Comparison of ENCODE assay signal across 34 cellular contexts in genomic region chr1:158691907-158692306, GRCh38. TPM values are rescaled to one million over a fixed set of nuclear protein-coding genes. Genes with fewer than 3 reads are reported as not detected.
"Had no signal": no experiment of that assay in that cellular context is flagged by ENCODE, and none has a peak within 500 bp of the region (broad histone marks: within the 10 kb centered on the region; RNA-seq: fewer than 3 reads in every experiment).

No MANE protein-coding gene starts in this region.

- FAIRE-seq: bronchial epithelial cell had no signal

- H3K27ac ChIP-seq: ascending aorta, cardiac muscle cell, VCaP had no signal

- H3K36me3 ChIP-seq: ascending aorta, cardiac muscle cell had no signal

- H3K4me3 ChIP-seq: ascending aorta, cardiac muscle cell had no signal

- DNase-seq: activated B cell treated with CpG ODN at 0.5 μM for 24 hours; activated CD4-positive, alpha-beta memory T cell treated with anti-CD3 and anti-CD28 coated beads for 36 hours; activated CD4-positive, alpha-beta T cell treated with anti-CD3 and anti-CD28 coated beads for 4 hours; activated CD4-positive, alpha-beta T cell treated with anti-CD3 and anti-CD28 coated beads, Interleukin-2, amount 10 ng/mL, durations not matched to agents 24 days and 14 days; activated CD4-positive, alpha-beta T cell treated with anti-CD3 and anti-CD28 coated beads, Interleukin-2, amount 50 U/mL, for 1 hour; activated CD4-positive, alpha-beta T cell treated with anti-CD3 and anti-CD28 coated beads, Interleukin-2, amount 50 U/mL, for 4 hours; activated CD4-positive, CD25-positive, alpha-beta regulatory T cell treated with anti-CD3 and anti-CD28 coated beads, Interleukin-2, amount 50 U/mL, for 72 hours; activated CD8-positive, alpha-beta memory T cell treated with anti-CD3 and anti-CD28 coated beads, Interleukin-2, amount 50 U/mL, for 4 hours; activated CD8-positive, alpha-beta T cell treated with anti-CD3 and anti-CD28 coated beads for 36 hours; activated gamma-delta T cell; activated naive CD4-positive, alpha-beta T cell treated with anti-CD3 and anti-CD28 coated beads, Interleukin-2, amount 10 ng/mL, durations not matched to agents 7 days and 5 days; activated naive CD4-positive, alpha-beta T cell treated with Interleukin-2 at 50 U/mL for 16 hours; activated naive CD8-positive, alpha-beta T cell treated with anti-CD3 and anti-CD28 coated beads, Interleukin-2, amount 10 ng/mL, durations not matched to agents 7 days and 5 days; activated naive CD8-positive, alpha-beta T cell treated with anti-CD3 and anti-CD28 coated beads, Interleukin-2, amount 50 U/mL, for 24 hours; activated T-cell treated with anti-CD3 and anti-CD28 coated beads for 4 hours; activated T-cell treated with anti-CD3 and anti-CD28 coated beads, Interleukin-2, amount 50 U/mL, for 1 hour; activated T-cell treated with anti-CD3 and anti-CD28 coated beads, Interleukin-2, amount 50 U/mL, for 4 hours; activated T-cell treated with anti-CD3 and anti-CD28 coated beads, Interleukin-2, amount 50 U/mL, for 72 hours; amygdala; anterior cingulate cortex; caudate nucleus; cerebellar nuclear complex; T-helper 1 cell; T-helper 2 cell; T-helper 9 cell had no signal

- H3K4me1 ChIP-seq: ascending aorta had no signal

- H3K9me3 ChIP-seq: ascending aorta had no signal

- ATAC-seq: activated CD8-positive, alpha-beta T cell treated with anti-CD3 and anti-CD28 coated beads for 36 hours; activated naive CD8-positive, alpha-beta T cell treated with anti-CD3 and anti-CD28 coated beads, Interleukin-2, amount 50 U/mL, for 24 hours; activated T-cell treated with anti-CD3 and anti-CD28 coated beads, Interleukin-2, amount 50 U/mL, for 4 hours; activated T-cell treated with anti-CD3 and anti-CD28 coated beads, Interleukin-2, amount 50 U/mL, for 72 hours; activated T-helper 17 cell treated with anti-CD3 and anti-CD28 coated beads, Interleukin-2, amount 50 U/mL, for 72 hours had no signal

- H3K27me3 ChIP-seq: ascending aorta, cardiac muscle cell had no signal

RNA-seq across cellular contexts. Expression of gene SPTA1, which starts 5.4 kb away (rescaled TPM):
- total RNA-seq: activated B cell treated with CpG ODN at 0.5 μM for 24 hours; activated CD4-positive, alpha-beta T cell treated with anti-CD3 and anti-CD28 coated beads, Interleukin-2, amount 10 ng/mL, durations not matched to agents 24 days and 14 days; activated CD8-positive, alpha-beta memory T cell treated with anti-CD3 and anti-CD28 coated beads for 36 hours; activated naive CD8-positive, alpha-beta T cell treated with anti-CD3 and anti-CD28 coated beads, Interleukin-2, amount 10 ng/mL, durations not matched to agents 7 days and 5 days; activated T-cell treated with anti-CD3 and anti-CD28 coated beads, Interleukin-2, amount 50 U/mL, for 72 hours; activated T-helper 1 cell treated with anti-CD3 and anti-CD28 coated beads, Interleukin-12 subunit alpha, Interleukin-12 subunit beta, Interleukin-2, Interleukin-4 antibody, amounts not matched to agents 30 ng/mL and 10 ng/mL and 1 ng/mL, durations not matched to agents 14 hours and 24 hours and 36 hours; ascending aorta; bronchial epithelial cell; chondrocyte had no signal

RNA-seq across cellular contexts. Expression of gene OR6K2, which starts 8.5 kb away (rescaled TPM):
- total RNA-seq: activated B cell treated with CpG ODN at 0.5 μM for 24 hours; activated CD4-positive, alpha-beta memory T cell treated with anti-CD3 and anti-CD28 coated beads for 36 hours; activated CD4-positive, alpha-beta T cell treated with anti-CD3 and anti-CD28 coated beads, Interleukin-2, amount 10 ng/mL, durations not matched to agents 24 days and 14 days; activated CD8-positive, alpha-beta memory T cell treated with anti-CD3 and anti-CD28 coated beads for 36 hours; activated CD8-positive, alpha-beta T cell treated with anti-CD3 and anti-CD28 coated beads for 36 hours; activated naive CD8-positive, alpha-beta T cell treated with anti-CD3 and anti-CD28 coated beads, Interleukin-2, amount 10 ng/mL, durations not matched to agents 7 days and 5 days; activated T-cell treated with anti-CD3 and anti-CD28 coated beads, Interleukin-2, amount 50 U/mL, for 4 hours; activated T-cell treated with anti-CD3 and anti-CD28 coated beads, Interleukin-2, amount 50 U/mL, for 72 hours; activated T-helper 1 cell treated with anti-CD3 and anti-CD28 coated beads, Interleukin-12 subunit alpha, Interleukin-12 subunit beta, Interleukin-2, Interleukin-4 antibody, amounts not matched to agents 30 ng/mL and 10 ng/mL and 1 ng/mL, durations not matched to agents 14 hours and 24 hours and 36 hours; activated T-helper 17 cell treated with anti-CD3 and anti-CD28 coated beads, Interleukin-2, amount 50 U/mL, for 72 hours; ascending aorta; bronchial epithelial cell; cardiac muscle cell; chondrocyte had no signal
- polyA plus RNA-seq: adipose tissue, cardiac muscle cell had no signal

RNA-seq across cellular contexts. Expression of gene OR6K3, which starts 28.6 kb away (rescaled TPM):
- total RNA-seq: activated B cell treated with CpG ODN at 0.5 μM for 24 hours; activated CD4-positive, alpha-beta memory T cell treated with anti-CD3 and anti-CD28 coated beads for 36 hours; activated CD4-positive, alpha-beta T cell treated with anti-CD3 and anti-CD28 coated beads, Interleukin-2, amount 10 ng/mL, durations not matched to agents 24 days and 14 days; activated CD8-positive, alpha-beta memory T cell treated with anti-CD3 and anti-CD28 coated beads for 36 hours; activated CD8-positive, alpha-beta T cell treated with anti-CD3 and anti-CD28 coated beads for 36 hours; activated naive CD8-positive, alpha-beta T cell treated with anti-CD3 and anti-CD28 coated beads, Interleukin-2, amount 10 ng/mL, durations not matched to agents 7 days and 5 days; activated T-cell treated with anti-CD3 and anti-CD28 coated beads, Interleukin-2, amount 50 U/mL, for 4 hours; activated T-cell treated with anti-CD3 and anti-CD28 coated beads, Interleukin-2, amount 50 U/mL, for 72 hours; activated T-helper 1 cell treated with anti-CD3 and anti-CD28 coated beads, Interleukin-12 subunit alpha, Interleukin-12 subunit beta, Interleukin-2, Interleukin-4 antibody, amounts not matched to agents 30 ng/mL and 10 ng/mL and 1 ng/mL, durations not matched to agents 14 hours and 24 hours and 36 hours; activated T-helper 17 cell treated with anti-CD3 and anti-CD28 coated beads, Interleukin-2, amount 50 U/mL, for 72 hours; ascending aorta; bronchial epithelial cell; cardiac muscle cell; chondrocyte had no signal
- polyA plus RNA-seq: adipose tissue, cardiac muscle cell had no signal
